ENCODE assay signal across 12 cellular contexts in genomic region chr22:23835773-23836144, GRCh38. TPM values are rescaled to one million over a fixed set of nuclear protein-coding genes. Genes with fewer than 3 reads are reported as not detected.
A peak's percentile ranks its signal among the peaks of the same experiment; 100 is the strongest.
DNase-seq lines count a peak whose midpoint lies in the region; ATAC-seq, FAIRE-seq and TF ChIP-seq lines count a peak whose summit lies in the region.
"Had no signal": no experiment of that assay in that cellular context is flagged by ENCODE, and none has a peak within 500 bp of the region (broad histone marks: within the 10 kb centered on the region; RNA-seq: fewer than 3 reads in every experiment).

No MANE protein-coding gene starts in this region.

- H2AFZ ChIP-seq in SK-N-SH (ENCODE audit: low read depth): no peak overlapping the region

- peaks cover under 1% of the 10 kb centered on the region for H3F3A ChIP-seq in SK-N-SH (replicated peaks; ENCODE audit: insufficient read depth)

- TF ChIP-seq CTCF in SK-N-SH (IDR thresholded peaks at IDR 0.05) (no peak), WTC11 (IDR thresholded peaks at IDR 0.05) (no peak), kidney (IDR thresholded peaks at IDR 0.05; ENCODE audit: borderline replicate concordance, extremely low read depth, insufficient read depth) (no peak)

- H3K27me3 ChIP-seq in SK-N-SH (ENCODE audit: insufficient read depth): no peaks in the 10 kb centered on the region
- H3K27me3 ChIP-seq: tibial nerve had no signal

- no peaks in the 10 kb centered on the region for H3K9me2 ChIP-seq in SK-N-SH

- no peak for TF ChIP-seq EP300 in SK-N-SH (IDR thresholded peaks at IDR 0.05; ENCODE audit: borderline replicate concordance in 1 of 2, low read depth in 1 of 2, low read length in 1 of 2)

- no peaks in the 10 kb centered on the region for H4K20me1 ChIP-seq in SK-N-SH (ENCODE audit: insufficient read depth)

- peaks cover 14% of the 10 kb centered on the region for H3K27me3 Mint-ChIP-seq in WTC11 (ENCODE audit: low read depth)
- no peaks in the 10 kb centered on the region for H3K27me3 Mint-ChIP-seq in stimulated activated memory B cell treated with anti-CD40 and anti-IgM and Interleukin-4, amounts not matched to agents 10 μg/mL and 1 μg/mL and 100 μg/mL, for 72 hours

- 88% methylated on average over 9 of the region's 9 CpGs for whole genome bisulfite sequencing in SK-N-SH (ENCODE audit: low lambda C conversion rate)

- H3K27ac ChIP-seq in SK-N-SH (ENCODE audit: low read depth in 2 of 2, low read length in 1 of 2) (peak overlapping the region in 1 of 2 experiments; percentile 1; a peak in 1 of 4 replicates), kidney (ENCODE audit: low read depth in 2 of 2, low read length in 2 of 2) (no peak overlapping the region)

- H3K9me3 ChIP-seq in SK-N-SH (no peaks in the 10 kb centered on the region), kidney (ENCODE audit: control insufficient read depth in 1 of 2, low read length in 2 of 2) (no peaks in the 10 kb centered on the region)
- H3K9me3 ChIP-seq: Caco-2, tibial nerve had no signal

- TF ChIP-seq RAD21 in SK-N-SH (IDR thresholded peaks at IDR 0.05; ENCODE audit: low read length): no peak

- H3K36me3 Mint-ChIP-seq in WTC11: peaks cover 8% of the 10 kb centered on the region
- H3K36me3 Mint-ChIP-seq in stimulated activated memory B cell treated with anti-CD40 and anti-IgM and Interleukin-4, amounts not matched to agents 10 μg/mL and 1 μg/mL and 100 μg/mL, for 72 hours: peaks cover 17% of the 10 kb centered on the region

- peaks cover 11% of the 10 kb centered on the region for H3K4me1 Mint-ChIP-seq in WTC11
- peaks cover 58% of the 10 kb centered on the region for H3K4me1 Mint-ChIP-seq in stimulated activated memory B cell treated with anti-CD40 and anti-IgM and Interleukin-4, amounts not matched to agents 10 μg/mL and 1 μg/mL and 100 μg/mL, for 72 hours

- H3K4me2 ChIP-seq in SK-N-SH: no peak overlapping the region

- H3K4me1 ChIP-seq in SK-N-SH (ENCODE audit: control insufficient read depth in 1 of 2, insufficient read depth in 2 of 2, low read depth in 1 of 2, low read length in 1 of 2): peaks cover 0 to 50% of the 10 kb centered on the region in 2 experiments; a peak in 2 of 4 replicates
- H3K4me1 ChIP-seq in kidney (ENCODE audit: control insufficient read depth in 1 of 2, insufficient read depth in 1 of 2, low read depth in 1 of 2, low read length in 2 of 2): peaks cover 0 to 5% of the 10 kb centered on the region in 2 donors
- H3K4me1 ChIP-seq: Caco-2 had no signal

- no peak overlapping the region for H3K4me3 ChIP-seq in SK-N-SH (ENCODE audit: low read depth in 2 of 2, low read length in 1 of 2)
- H3K4me3 ChIP-seq in kidney (ENCODE audit: low read length in 2 of 2): no peak overlapping the region
- H3K4me3 ChIP-seq: tibial nerve had no signal

- intact Hi-C loops in kidney (cut with DNase I): no loop called here

- H3K79me2 ChIP-seq in SK-N-SH (ENCODE audit: insufficient read depth): peaks cover 16% of the 10 kb centered on the region

- POLR2A ChIA-PET in SK-N-SH (lab: Yijun Ruan, JAX) (interaction anchor here (2.2 kb wide), 1 partner anchor 9 kb away, joined by 6 read pairs; no protein-coding TSS in a partner anchor), WTC11 (lab: Charles Lee) (interaction anchor here (0.8 kb wide), 1 partner anchor 14 kb away, joined by 3 read pairs; no protein-coding TSS in a partner anchor)

- H3K9ac ChIP-seq in SK-N-SH (no peak overlapping the region), kidney (ENCODE audit: low read length in 2 of 2) (no peak overlapping the region)

- no peaks in the 10 kb centered on the region for H3K9me3 Mint-ChIP-seq in WTC11
- no peaks in the 10 kb centered on the region for H3K9me3 Mint-ChIP-seq in stimulated activated memory B cell treated with anti-CD40 and anti-IgM and Interleukin-4, amounts not matched to agents 10 μg/mL and 1 μg/mL and 100 μg/mL, for 72 hours

- FAIRE-seq in kidney (lab: Jason Lieb, UNC): no peak

- no peak overlapping the region for H3K4me3 Mint-ChIP-seq in WTC11
- H3K4me3 Mint-ChIP-seq in stimulated activated memory B cell treated with anti-CD40 and anti-IgM and Interleukin-4, amounts not matched to agents 10 μg/mL and 1 μg/mL and 100 μg/mL, for 72 hours: no peak overlapping the region

- CTCF ChIA-PET in SK-N-SH (lab: Yijun Ruan, JAX) (interaction anchor here (0.6 to 2.6 kb wide), 5 partner anchors 9 to 63 kb away, joined by 3 to 15 read pairs (median 3); partner anchors contain the start of gene MMP11), WTC11 (lab: Charles Lee) (interaction anchor here (0.6 to 3.0 kb wide), 2 partner anchors 10 to 13 kb away, joined by 5 to 17 read pairs; no protein-coding TSS in a partner anchor)

- ATAC-seq in SK-N-SH treated with all-trans-retinoic acid at 6 μM for 48 hours: no peak
- ATAC-seq in WTC11: no peak
- no peak for ATAC-seq in stimulated activated memory B cell treated with anti-CD40 and anti-IgM and Interleukin-4, amounts not matched to agents 10 μg/mL and 1 μg/mL and 100 μg/mL, for 72 hours

- DNase-seq in SK-N-SH: peak; percentile 8
- no peak for DNase-seq in WTC11 (ENCODE audit: low spot score)
- peak; percentile 54 for DNase-seq in kidney
- DNase-seq in GDM1 (lab: John Stamatoyannopoulos, UW): no peak
- no peak for DNase-seq in NCI-H2081 treated with DMSO at 0.1 percent for 48 hours (lab: John Stamatoyannopoulos, UW)
- no peak for DNase-seq in SIG-M5 (lab: John Stamatoyannopoulos, UW)
- DNase-seq: 8988T, T-helper 2 cell had no signal

- H3K27ac Mint-ChIP-seq in WTC11: peak overlapping the region; percentile 72; the same call in 1 of the 2 replicates
- peak overlapping the region; percentile 88 for H3K27ac Mint-ChIP-seq in stimulated activated memory B cell treated with anti-CD40 and anti-IgM and Interleukin-4, amounts not matched to agents 10 μg/mL and 1 μg/mL and 100 μg/mL, for 72 hours

- H3K36me3 ChIP-seq in SK-N-SH (replicated peaks in 1 of 2; ENCODE audit: control insufficient read depth in 1 of 2, insufficient read depth in 2 of 2, low read length in 1 of 2): peaks cover 0 to 46% of the 10 kb centered on the region in 2 experiments
- H3K36me3 ChIP-seq in kidney (ENCODE audit: control insufficient read depth in 1 of 2, insufficient read depth in 2 of 2, low read length in 2 of 2): peaks cover 10 to 19% of the 10 kb centered on the region in 2 donors

TF ChIP-seq in SK-N-SH, 30 proteins besides CTCF, POLR2A, EP300 and RAD21 (continues in another document):
- TF ChIP-seq MXI1 (IDR thresholded peaks at IDR 0.05; ENCODE audit: low read depth, low read length) (no peak), RXRA (IDR thresholded peaks at IDR 0.05; ENCODE audit: borderline replicate concordance, low read depth) (no peak)

TF ChIP-seq in SK-N-SH treated with all-trans-retinoic acid at 6 μM for 48 hours, 23 proteins besides CTCF, POLR2A, EP300 and RAD21:
- TF ChIP-seq RARB (CRISPR knock-in tag; IDR thresholded peaks at IDR 0.05): no peak
TF ChIP-seq in SK-N-SH treated with all-trans-retinoic acid at 6 μM for 48 hours: peak in this region for 0.

TF ChIP-seq in WTC11, 78 proteins besides CTCF, POLR2A, EP300 and RAD21:
- TF ChIP-seq PRDM15 (CRISPR knock-in tag; IDR thresholded peaks at IDR 0.05): no peak
- no peak for TF ChIP-seq ZNF671 (CRISPR knock-in tag; IDR thresholded peaks at IDR 0.05)
TF ChIP-seq in WTC11: peak in this region for 0.

RNA-seq across cellular contexts. Expression of gene DERL3, which starts 3.0 kb away (rescaled TPM):
- polyA plus RNA-seq in SK-N-SH (2012; rRNA removed) (not detected in 2 replicates), kidney (ENCODE audit: insufficient read depth, low read depth, low replicate concordance) (3.1 TPM)
- polyA plus RNA-seq in SK-N-SH (2012; cell fraction: cytosol; rRNA removed): not detected in 2 replicates
- polyA plus RNA-seq in SK-N-SH (2012; cell fraction: nucleus; rRNA removed): 0.01 TPM in 2 replicates
- total RNA-seq in WTC11 (2021) (10.9 to 12.5 TPM (median 11.3 TPM) in 3 replicates), kidney (24.7 TPM)

RNA-seq across cellular contexts. Expression of gene SLC2A11, which starts 21.9 kb away (rescaled TPM):
- polyA plus RNA-seq in SK-N-SH (2012; rRNA removed) (21.8 and 27.1 TPM in 2 replicates), kidney (ENCODE audit: insufficient read depth, low read depth, low replicate concordance) (23.7 TPM)
- 9.3 and 12.5 TPM in 2 replicates for polyA plus RNA-seq in SK-N-SH (2012; cell fraction: cytosol; rRNA removed)
- 68.9 and 85.4 TPM in 2 replicates for polyA plus RNA-seq in SK-N-SH (2012; cell fraction: nucleus; rRNA removed)
- total RNA-seq in WTC11 (2021) (17.2 to 21.1 TPM (median 19.9 TPM) in 3 replicates), kidney (28.9 TPM)

RNA-seq across cellular contexts. Expression of gene SMARCB1, which starts 49.0 kb away (rescaled TPM):
- polyA plus RNA-seq in SK-N-SH (2012; rRNA removed): 182 and 215 TPM in 2 replicates
- 170 and 192 TPM in 2 replicates for polyA plus RNA-seq in SK-N-SH (2012; cell fraction: cytosol; rRNA removed)
- polyA plus RNA-seq in SK-N-SH (2012; cell fraction: nucleus; rRNA removed): 113 and 134 TPM in 2 replicates
- 135 to 149 TPM (median 146 TPM) in 3 replicates for total RNA-seq in WTC11 (2021)
- 79.0 TPM for total RNA-seq in kidney
- polyA plus RNA-seq in kidney (ENCODE audit: insufficient read depth, low read depth, low replicate concordance): 68.7 TPM

RNA-seq across cellular contexts. Expression of gene MIF, which starts 58.4 kb away (rescaled TPM):
- 496 and 565 TPM in 2 replicates for polyA plus RNA-seq in SK-N-SH (2012; rRNA removed)
- polyA plus RNA-seq in SK-N-SH (2012; cell fraction: cytosol; rRNA removed): 295 and 435 TPM in 2 replicates
- 201 and 326 TPM in 2 replicates for polyA plus RNA-seq in SK-N-SH (2012; cell fraction: nucleus; rRNA removed)
- total RNA-seq in WTC11 (2021): 1,424 to 1,978 TPM (median 1,885 TPM) in 3 replicates
- total RNA-seq in kidney: 505 TPM
- 1,211 TPM for polyA plus RNA-seq in kidney (ENCODE audit: insufficient read depth, low read depth, low replicate concordance)

Comparison
In these comparisons a context has a peak if more than half of its experiments do, and no peak if none do; other contexts are left out.
1. DNase-seq: peak in SK-N-SH (single experiment) and kidney (single experiment); none in WTC11 (single experiment), GDM1 (single experiment), NCI-H2081 treated with DMSO at 0.1 percent for 48 hours (single experiment) and SIG-M5 (single experiment).